Comparison of ENCODE assay signal across 8 cellular contexts in genomic region chr6:30742316-30743098, GRCh38. TPM values are rescaled to one million over a fixed set of nuclear protein-coding genes. Genes with fewer than 3 reads are reported as not detected.
DNase-seq lines count a peak whose midpoint lies in the region; ATAC-seq and TF ChIP-seq lines count a peak whose summit lies in the region.

A gene with protein sequence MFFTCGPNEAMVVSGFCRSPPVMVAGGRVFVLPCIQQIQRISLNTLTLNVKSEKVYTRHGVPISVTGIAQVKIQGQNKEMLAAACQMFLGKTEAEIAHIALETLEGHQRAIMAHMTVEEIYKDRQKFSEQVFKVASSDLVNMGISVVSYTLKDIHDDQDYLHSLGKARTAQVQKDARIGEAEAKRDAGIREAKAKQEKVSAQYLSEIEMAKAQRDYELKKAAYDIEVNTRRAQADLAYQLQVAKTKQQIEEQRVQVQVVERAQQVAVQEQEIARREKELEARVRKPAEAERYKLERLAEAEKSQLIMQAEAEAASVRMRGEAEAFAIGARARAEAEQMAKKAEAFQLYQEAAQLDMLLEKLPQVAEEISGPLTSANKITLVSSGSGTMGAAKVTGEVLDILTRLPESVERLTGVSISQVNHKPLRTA (minus strand): TSS chr6:30742687. CDS start chr6:30742189, 498 bp downstream.

- H4K12ac ChIP-seq in trophoblast cell (ENCODE audit: low read depth, low read length), result peak within 1 kb of the TSS; percentile 76

- peak within 1 kb of the TSS; percentile 93 for H2BK5ac ChIP-seq in trophoblast cell (ENCODE audit: low read depth, low read length, poor library complexity)

- H3K14ac ChIP-seq in trophoblast cell (ENCODE audit: low read length), result peak within 1 kb of the TSS; percentile 96

- peaks cover 55% of the 10 kb centered on the region for H3K36me3 Mint-ChIP-seq in HFFc6 (ENCODE audit: low read depth)
- H3K36me3 Mint-ChIP-seq in activated naive CD8-positive, alpha-beta T cell treated with anti-CD3 and anti-CD28 coated beads, Interleukin-2, amount 50 U/mL, for 24 hours (ENCODE audit: low read depth), result peaks cover 55% of the 10 kb centered on the region

- peak within 1 kb of the TSS; percentile 49 for H2AFZ ChIP-seq in trophoblast cell (ENCODE audit: insufficient read depth, low read length, poor library complexity)

- peak within 1 kb of the TSS; percentile 91 for H3K4ac ChIP-seq in trophoblast cell (ENCODE audit: low read depth, low read length)

- H4K8ac ChIP-seq in trophoblast cell (ENCODE audit: low read depth, low read length), result peak within 1 kb of the TSS; percentile 85

- peak within 1 kb of the TSS; percentile 93 for H3K27ac Mint-ChIP-seq in HFFc6
- peak within 1 kb of the TSS; percentile 97 for H3K27ac Mint-ChIP-seq in activated naive CD8-positive, alpha-beta T cell treated with anti-CD3 and anti-CD28 coated beads, Interleukin-2, amount 50 U/mL, for 24 hours

- H2BK120ac ChIP-seq in trophoblast cell (ENCODE audit: insufficient read depth, low read length, poor library complexity), result peak within 1 kb of the TSS; percentile 88

- peak within 1 kb of the TSS; percentile 67 for H3K4me2 ChIP-seq in trophoblast cell (ENCODE audit: low read length)

- peaks cover 23 to 24% of the 10 kb centered on the region in 2 experiments for H3K36me3 ChIP-seq in trophoblast cell (ENCODE audit: control insufficient read depth in 1 of 2, insufficient read depth in 2 of 2, low read length in 2 of 2)
- peaks cover 29 to 36% (median 35%) of the 10 kb centered on the region in 3 donors for H3K36me3 ChIP-seq in tibial artery

- H3K4me1 Mint-ChIP-seq in HFFc6 (ENCODE audit: low read depth), result peaks cover 66% of the 10 kb centered on the region
- peaks cover 81% of the 10 kb centered on the region for H3K4me1 Mint-ChIP-seq in activated naive CD8-positive, alpha-beta T cell treated with anti-CD3 and anti-CD28 coated beads, Interleukin-2, amount 50 U/mL, for 24 hours

- peaks cover 7% of the 10 kb centered on the region for H3K27me3 Mint-ChIP-seq in HFFc6 (ENCODE audit: insufficient read depth)
- peaks cover 5% of the 10 kb centered on the region for H3K27me3 Mint-ChIP-seq in activated naive CD8-positive, alpha-beta T cell treated with anti-CD3 and anti-CD28 coated beads, Interleukin-2, amount 50 U/mL, for 24 hours

- H3K4me3 Mint-ChIP-seq in HFFc6, result peak within 1 kb of the TSS; percentile 94
- peak within 1 kb of the TSS; percentile 96 for H3K4me3 Mint-ChIP-seq in activated naive CD8-positive, alpha-beta T cell treated with anti-CD3 and anti-CD28 coated beads, Interleukin-2, amount 50 U/mL, for 24 hours

- TF ChIP-seq CTCF in HFFc6 (IDR thresholded peaks at IDR 0.05), result no peak; the same call in 1 of the 2 replicates
- no peak for TF ChIP-seq CTCF in tibial artery (IDR thresholded peaks at IDR 0.05)

- H3K79me2 ChIP-seq in trophoblast cell (ENCODE audit: control insufficient read depth, insufficient read depth, low read length, poor library complexity), result peaks cover 20% of the 10 kb centered on the region

- peak; percentile 78 for ATAC-seq in activated naive CD8-positive, alpha-beta T cell treated with anti-CD3 and anti-CD28 coated beads, Interleukin-2, amount 50 U/mL, for 24 hours
- ATAC-seq in Right ventricle myocardium superior (ENCODE audit: poor library complexity), result peak; percentile 92

- peak within 1 kb of the TSS; percentile 95 for H4K91ac ChIP-seq in trophoblast cell (ENCODE audit: low read depth, low read length)

- H3K27me3 ChIP-seq in trophoblast cell (ENCODE audit: insufficient read depth, low read length) (no peaks in the 10 kb centered on the region), tibial artery (no peaks in the 10 kb centered on the region)

- H3K18ac ChIP-seq in trophoblast cell (ENCODE audit: low read length), result peak within 1 kb of the TSS; percentile 94

- H2BK12ac ChIP-seq in trophoblast cell (ENCODE audit: low read length), result peak within 1 kb of the TSS; percentile 85

- H3K27ac ChIP-seq in trophoblast cell (ENCODE audit: low read depth, low read length) (peak within 1 kb of the TSS; percentile 92), tibial artery (peak within 1 kb of the TSS; percentile 97 to 98)

- H3K9me3 Mint-ChIP-seq in HFFc6, result no peaks in the 10 kb centered on the region
- H3K9me3 Mint-ChIP-seq in activated naive CD8-positive, alpha-beta T cell treated with anti-CD3 and anti-CD28 coated beads, Interleukin-2, amount 50 U/mL, for 24 hours, result no peaks in the 10 kb centered on the region

- peak within 1 kb of the TSS; percentile 83 for H3K4me3 ChIP-seq in trophoblast cell (ENCODE audit: low read depth, low read length)
- H3K4me3 ChIP-seq in tibial artery, result peak within 1 kb of the TSS; percentile 94 to 95

- H3K79me1 ChIP-seq in trophoblast cell (ENCODE audit: low read length), result peaks cover 35% of the 10 kb centered on the region

- WGBS in trophoblast cell (ENCODE audit: extremely low coverage, insufficient coverage, insufficient read length), result no CpG with 5 or more reads among the region's 66 CpGs

- H3K9me3 ChIP-seq in trophoblast cell (ENCODE audit: insufficient read depth, low read depth, low read length), result no peaks in the 10 kb centered on the region
- no peaks in the 10 kb centered on the region for H3K9me3 ChIP-seq in tibial artery

- H3K4me1 ChIP-seq in trophoblast cell (ENCODE audit: control insufficient read depth in 1 of 2, insufficient read depth in 2 of 2, low read length in 2 of 2) (peaks cover 11 to 12% of the 10 kb centered on the region in 2 experiments), tibial artery (peaks cover 0 to 52% (median 35%) of the 10 kb centered on the region in 4 donors)

- DNase-seq in GM04503 (ENCODE audit: low read depth) (peak; percentile 88), HFFc6 (peak; percentile 95), NCI-H1105 (lab: John Stamatoyannopoulos, UW) (peak; percentile 81), SW480 (ENCODE audit: low spot score) (peak; percentile 92), Right ventricle myocardium superior (peak; percentile 99), trophoblast cell (peak; percentile 99 to 100), tibial artery (peak; percentile 97 to 99)
- DNase-seq in activated naive CD8-positive, alpha-beta T cell treated with anti-CD3 and anti-CD28 coated beads, Interleukin-2, amount 50 U/mL, for 24 hours, result peak; percentile 99

- H3K23ac ChIP-seq in trophoblast cell (ENCODE audit: low read length), result no peak within 1 kb of the TSS

- H3K9ac ChIP-seq in trophoblast cell (ENCODE audit: low read length), result peak within 1 kb of the TSS; percentile 97

- intact Hi-C loops in Right ventricle myocardium superior (cut with DNase I) (loop anchor here (5.0 to 10.0 kb wide), 3 partner anchors 80 to 342 kb away; partner anchors contain the start of gene DDR1), tibial artery (cut with DNase I; ENCODE audit: low total_unique reads) (loop anchor here (1.0 to 10.0 kb wide), 4 partner anchors 39 to 342 kb away; partner anchors contain the start of gene DDR1)

- peak within 1 kb of the TSS; percentile 81 for H2AK5ac ChIP-seq in trophoblast cell (ENCODE audit: low read length)

RNA-seq across cellular contexts. Expression of the gene that starts here (rescaled TPM):
- total RNA-seq in HFFc6 (2021; fragmentation: NEBNext Ultra II Directional; extraction: Animal tissue kit (Norgen Biotek cat#: 25700)), result 100 to 1,000 TPM; 218 to 286 (median 236) TPM
- 207 TPM for total RNA-seq in Right ventricle myocardium superior
- polyA plus RNA-seq in trophoblast cell (2013), result 66.9 and 72.1 TPM in 2 replicates

Comparison
In these comparisons a context has a peak if more than half of its experiments do, and no peak if none do; other contexts are left out.
1. Peak in every context shown above with its lines: DNase-seq, ATAC-seq, H3K4me3 ChIP-seq and H3K27ac ChIP-seq.